In genomic region chr10:101066890-101067355, GRCh38 we compare ENCODE assay signal across 8 cellular contexts. TPM values are rescaled to one million over a fixed set of nuclear protein-coding genes. Genes with fewer than 3 reads are reported as not detected.
A peak's percentile ranks its signal among the peaks of the same experiment; 100 is the strongest.
DNase-seq lines count a peak whose midpoint lies in the region; ATAC-seq and TF ChIP-seq lines count a peak whose summit lies in the region.

No MANE protein-coding gene starts in this region.

- CTCF ChIA-PET in Panc1 (lab: Charles Lee) = interaction anchor here (0.6 to 3.7 kb wide), 11 partner anchors 8 to 75 kb away, joined by 3 to 19 read pairs (median 6); partner anchors contain the start of genes PDZD7 and SFXN3

- intact Hi-C loops in Panc1 (cut with micrococcal nuclease; ENCODE audit: unreplicated experiment) = no loop called here

- BruUV-seq in Panc1 (replicated peaks; lab: Mats Ljungman, UMichigan) = no TSS peak

- peak overlapping the region; percentile 93 for H3K27ac ChIP-seq in Panc1 (ENCODE audit: low read length)
- peak overlapping the region in 1 of 2 donors; percentile 76 for H3K27ac ChIP-seq in esophagus (ENCODE audit: low read depth in 2 of 2, low read length in 1 of 2)

- 1% methylated on average over 31 of the region's 31 CpGs for WGBS in esophagus, 2 donors

- peak overlapping the region; percentile 54; the same call in 1 of the 2 replicates for H3K4me3 ChIP-seq in GM08714 (ENCODE audit: low read length)
- peak overlapping the region; percentile 64 to 94 for H3K4me3 ChIP-seq in Panc1 (ENCODE audit: low read depth in 2 of 2, low read length in 2 of 2)
- H3K4me3 ChIP-seq in esophagus (ENCODE audit: low read depth in 1 of 2, low read length in 2 of 2) = peak overlapping the region; percentile 45 to 50

- H3K36me3 ChIP-seq in Panc1 (ENCODE audit: control insufficient read depth, insufficient read depth, low read length) = no peaks in the 10 kb centered on the region
- no peaks in the 10 kb centered on the region for H3K36me3 ChIP-seq in esophagus (ENCODE audit: control insufficient read depth in 2 of 2, insufficient read depth in 2 of 2, low read length in 1 of 2)

- no peaks in the 10 kb centered on the region for H3K9me3 ChIP-seq in Panc1 (ENCODE audit: control insufficient read depth, insufficient read depth, low read depth, low read length)
- H3K9me3 ChIP-seq in esophagus (ENCODE audit: control insufficient read depth in 2 of 2, insufficient read depth in 1 of 2, low read depth in 1 of 2, low read length in 1 of 2) = no peaks in the 10 kb centered on the region

- peak overlapping the region; percentile 87 for H3K4me3 Mint-ChIP-seq in osteocyte (ENCODE audit: unreplicated experiment)

- H3K27me3 ChIP-seq in Panc1 (ENCODE audit: control insufficient read depth, insufficient read depth, low read length) (no peaks in the 10 kb centered on the region), esophagus (ENCODE audit: control insufficient read depth in 1 of 2, insufficient read depth in 2 of 2, low read length in 2 of 2) (peaks cover 0 to 3% of the 10 kb centered on the region in 2 donors)

- H3K27ac Mint-ChIP-seq in osteocyte (ENCODE audit: unreplicated experiment) = peak overlapping the region; percentile 85

- peak; percentile 2 for ATAC-seq in Panc1
- no peak for ATAC-seq in GM19452 (IDR thresholded peaks at IDR 0.05; ENCODE audit: unreplicated experiment)

- no peaks in the 10 kb centered on the region for H3K9me3 Mint-ChIP-seq in osteocyte (ENCODE audit: unreplicated experiment)

- DNase-seq in Panc1 (ENCODE audit: low read depth, low spot score) = no peak
- no peak for DNase-seq in osteocyte (ENCODE audit: extremely low spot score, unreplicated experiment)
- no peak for DNase-seq in cortex of kidney (lab: John Stamatoyannopoulos, UW)
- no peak for DNase-seq in activated CD4-positive, alpha-beta T cell treated with anti-CD3 and anti-CD28 coated beads for 1 hour
- DNase-seq in LoVo (ENCODE audit: low spot score) = no peak

- in situ Hi-C loops in Panc1 (cut with HindIII; ENCODE audit: low pct_unique_long_range_greater_than_20kb, low sequenced_read_pairs) = no loop called here

- H3K27me3 Mint-ChIP-seq in osteocyte (ENCODE audit: unreplicated experiment) = no peaks in the 10 kb centered on the region

- H3K4me1 Mint-ChIP-seq in osteocyte (ENCODE audit: unreplicated experiment) = peaks cover 41% of the 10 kb centered on the region

- no peaks in the 10 kb centered on the region for H3K36me3 Mint-ChIP-seq in osteocyte (ENCODE audit: unreplicated experiment)

- POLR2A ChIA-PET in Panc1 (lab: Charles Lee) = interaction anchor here (1.0 kb wide), 1 partner anchor 24 kb away, joined by 7 read pairs; no protein-coding TSS in a partner anchor

- peaks cover 38% of the 10 kb centered on the region for H3K4me1 ChIP-seq in Panc1 (ENCODE audit: control insufficient read depth, insufficient read depth, low read length)
- H3K4me1 ChIP-seq in esophagus (ENCODE audit: control insufficient read depth in 2 of 2, insufficient read depth in 2 of 2, low read length in 1 of 2) = peaks cover 7 to 15% of the 10 kb centered on the region in 2 donors

- TF ChIP-seq CTCF in Panc1 (IDR thresholded peaks at IDR 0.05) (0 out of 2 replicates have a peak, but pooled peaks have one; percentile 32), osteocyte (IDR thresholded peaks at IDR 0.05) (no peak)

RNA-seq across cellular contexts. Expression of gene KAZALD1, which starts 5.1 kb away (rescaled TPM):
- total RNA-seq in Panc1 (2021; ENCODE audit: unreplicated experiment) = 21.2 TPM
- 17.5 TPM for polyA plus RNA-seq in Panc1 (2012; ENCODE audit: insufficient read length)
- 1 to 10 TPM in 1 of 2 donors, under 1 TPM in 1; 0.81 to 1.4 TPM for polyA plus RNA-seq in esophagus
- total RNA-seq in osteocyte = 43.0 and 49.0 TPM in 2 replicates

RNA-seq across cellular contexts. Expression of gene SFXN3, which starts 35.9 kb away (rescaled TPM):
- total RNA-seq in Panc1 (2021; ENCODE audit: unreplicated experiment) = 15.3 TPM
- polyA plus RNA-seq in Panc1 (2012; ENCODE audit: insufficient read length) = 12.9 TPM
- polyA plus RNA-seq in esophagus = 1 to 10 TPM; 5.2 to 5.7 TPM
- total RNA-seq in osteocyte = 78.3 and 81.0 TPM in 2 replicates

RNA-seq across cellular contexts. Expression of gene PDZD7, which starts 36.0 kb away (rescaled TPM):
- 1.8 TPM for total RNA-seq in Panc1 (2021; ENCODE audit: unreplicated experiment)
- polyA plus RNA-seq in Panc1 (2012; ENCODE audit: insufficient read length) = 2.0 TPM
- polyA plus RNA-seq in esophagus = under 1 TPM; 0.11 to 0.14 TPM
- total RNA-seq in osteocyte = 1.9 and 2.1 TPM in 2 replicates
